19 cellular contexts compared by ENCODE assay signal in the genomic region with DNA sequence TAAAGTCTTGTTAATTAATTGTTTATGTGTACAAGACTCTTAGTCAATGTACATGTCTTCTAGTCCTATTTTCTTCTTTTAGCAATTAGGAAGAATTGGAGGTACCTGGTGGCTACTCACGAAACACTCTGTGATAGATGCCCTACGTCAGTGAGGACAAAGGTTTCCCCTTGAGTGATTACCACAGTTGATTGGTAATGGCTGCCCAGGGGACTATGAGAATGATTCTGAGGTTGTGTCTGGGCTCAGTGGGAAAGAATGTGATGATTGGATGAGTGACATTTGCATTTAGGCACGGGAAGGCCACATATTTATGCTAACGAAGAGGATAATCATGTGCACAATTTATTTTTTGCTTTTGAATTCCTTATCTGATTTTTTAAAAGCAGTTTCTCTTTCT.
DNase-seq lines count a peak whose midpoint lies in the region; ATAC-seq and TF ChIP-seq lines count a peak whose summit lies in the region.
"Had no signal": no experiment of that assay in that cellular context is flagged by ENCODE, and none has a peak within 500 bp of the region (broad histone marks: within the 10 kb centered on the region; RNA-seq: fewer than 3 reads in every experiment).

No MANE protein-coding gene starts in this region.

- H3K4me3 ChIP-seq in A673 (ENCODE audit: low read depth, low read length, poor library complexity, severe bottlenecking) (no peak overlapping the region), neuronal stem cell (ENCODE audit: low read length in 2 of 2) (no peak overlapping the region)
- H3K4me3 ChIP-seq: BLaER1, HAP-1 had no signal

- H3K27me3 Mint-ChIP-seq in brain = no peaks in the 10 kb centered on the region

- no peak overlapping the region for H2BK5ac ChIP-seq in neuronal stem cell (ENCODE audit: low read length)

- POLR2A ChIA-PET in A673 (lab: Charles Lee; ENCODE audit: low non-redundant PET) = no interaction called here

- H3K9me3 ChIP-seq in A673 (ENCODE audit: low read depth, low read length, poor library complexity, severe bottlenecking) (no peaks in the 10 kb centered on the region), neuronal stem cell (replicated peaks in 1 of 2; ENCODE audit: control insufficient read depth in 2 of 2, insufficient read depth in 1 of 2, low read depth in 1 of 2, low read length in 2 of 2) (no peaks in the 10 kb centered on the region)
- H3K9me3 ChIP-seq: BLaER1, HAP-1 had no signal

- no peak overlapping the region for H2BK15ac ChIP-seq in neuronal stem cell (ENCODE audit: low read length)

- no peak overlapping the region for H3K4me2 ChIP-seq in neuronal stem cell (ENCODE audit: insufficient read depth, low read length, poor library complexity, severe bottlenecking)
- H3K4me2 ChIP-seq: BLaER1 had no signal

- H3K23ac ChIP-seq in neuronal stem cell (ENCODE audit: low read depth, low read length, poor library complexity) = no peak overlapping the region

- H3K79me1 ChIP-seq in neuronal stem cell (ENCODE audit: low read depth, low read length) = no peaks in the 10 kb centered on the region

- no peak overlapping the region for H3K4ac ChIP-seq in neuronal stem cell (ENCODE audit: low read length)

- no peak for TF ChIP-seq CTCF in A673 (conservative IDR thresholded peaks at IDR 0.05; ENCODE audit: low read depth, low read length)
- no peak for TF ChIP-seq CTCF in brain (conservative IDR thresholded peaks at IDR 0.05)

- no peak overlapping the region for H4K8ac ChIP-seq in neuronal stem cell (ENCODE audit: low read depth, low read length)

- CTCF ChIA-PET in A673 (lab: Charles Lee) = no interaction called here

- peaks cover 5% of the 10 kb centered on the region for H3K4me1 Mint-ChIP-seq in brain
- H3K4me1 Mint-ChIP-seq: CD4-positive, alpha-beta memory T cell had no signal

- peak overlapping the region in 2 of 5 experiments; percentile 12 to 63 for H3K27ac Mint-ChIP-seq in brain
- H3K27ac Mint-ChIP-seq: CD4-positive, alpha-beta memory T cell had no signal

- WGBS in neuronal stem cell (ENCODE audit: extremely low coverage in 2 of 2, insufficient read length in 2 of 2, insufficient replicate concordance in 1 of 2), 2 donors = no CpG with 5 or more reads among the region's 4 CpGs

- intact Hi-C loops in A673 (cut with micrococcal nuclease; ENCODE audit: unreplicated experiment) = no loop called here

- H3K14ac ChIP-seq in neuronal stem cell (ENCODE audit: low read length) = no peak overlapping the region

- H2AK5ac ChIP-seq in neuronal stem cell (ENCODE audit: low read depth, low read length) = no peak overlapping the region

- H2BK12ac ChIP-seq in neuronal stem cell (ENCODE audit: low read length) = no peak overlapping the region

- H2AFZ ChIP-seq in neuronal stem cell (ENCODE audit: low read length) = no peak overlapping the region

- BruUV-seq in A673 (replicated peaks; lab: Mats Ljungman, UMichigan) = no TSS peak

- H3K9ac ChIP-seq in neuronal stem cell (ENCODE audit: low read depth, low read length, poor library complexity) = no peak overlapping the region
- H3K9ac ChIP-seq: BLaER1 had no signal

- H3K36me3 Mint-ChIP-seq in brain = no peaks in the 10 kb centered on the region
- H3K36me3 Mint-ChIP-seq: CD4-positive, alpha-beta memory T cell had no signal

- no peak for ATAC-seq in HG02623 (IDR thresholded peaks at IDR 0.05; ENCODE audit: unreplicated experiment)

- no peak overlapping the region for H3K18ac ChIP-seq in neuronal stem cell (ENCODE audit: low read length)

- H3K27ac ChIP-seq in A673 (ENCODE audit: low read depth, low read length, poor library complexity, severe bottlenecking) (no peak overlapping the region), neuronal stem cell (replicated peaks; ENCODE audit: low read length) (no peak overlapping the region)
- H3K27ac ChIP-seq: BLaER1 had no signal

- peaks cover 3 to 18% (median 5%) of the 10 kb centered on the region in 5 experiments for H3K9me3 Mint-ChIP-seq in brain

- no peak overlapping the region for H4K91ac ChIP-seq in neuronal stem cell (ENCODE audit: low read depth, low read length, poor library complexity)

- H2BK120ac ChIP-seq in neuronal stem cell (ENCODE audit: low read depth, low read length) = no peak overlapping the region

- DNase-seq in A673 (ENCODE audit: low spot score) = peak; percentile 27
- DNase-seq in M059J (ENCODE audit: low read depth) = peak; percentile 56
- peak; percentile 37 for DNase-seq in neuronal stem cell (ENCODE audit: low spot score)
- no peak for DNase-seq in mesenteric fat pad (ENCODE audit: low spot score)
- DNase-seq in GDM1 (lab: John Stamatoyannopoulos, UW) = no peak
- DNase-seq: CD4-positive, alpha-beta memory T cell; DMS79 treated with DMSO at 0.1 percent for 48 hours; Kasumi-1; NCI-H1092 treated with DMSO at 0.1 percent for 48 hours; NCI-H2081 treated with DMSO at 0.1 percent for 48 hours; NCI-H2227 treated with DMSO at 0.1 percent for 48 hours; NCI-H524; NCI-H82; RPMI8226; SHP77 treated with DMSO at 0.1 percent for 48 hours had no signal

- H3K27me3 ChIP-seq in A673 (replicated peaks; ENCODE audit: insufficient read depth, low read depth, low read length, poor library complexity) (peaks cover 14% of the 10 kb centered on the region), neuronal stem cell (ENCODE audit: control insufficient read depth in 3 of 3, insufficient read depth in 3 of 3, low read depth in 1 of 3, low read length in 3 of 3) (no peaks in the 10 kb centered on the region)
- H3K27me3 ChIP-seq: BLaER1 had no signal

- peak overlapping the region in 3 of 5 experiments; percentile 20 to 54 (median 54) for H3K4me3 Mint-ChIP-seq in brain
- H3K4me3 Mint-ChIP-seq: CD4-positive, alpha-beta memory T cell had no signal

- H3K4me1 ChIP-seq in A673 (ENCODE audit: insufficient read depth, low read length, poor library complexity, severe bottlenecking) (no peaks in the 10 kb centered on the region), neuronal stem cell (ENCODE audit: control insufficient read depth in 2 of 2, insufficient read depth in 1 of 2, low read depth in 1 of 2, low read length in 2 of 2) (peaks cover 0 to 1% of the 10 kb centered on the region in 2 donors)

- no peaks in the 10 kb centered on the region for H3K36me3 ChIP-seq in A673 (ENCODE audit: insufficient read depth, low read length, poor library complexity, severe bottlenecking)
- H3K36me3 ChIP-seq in neuronal stem cell (replicated peaks in 1 of 2; ENCODE audit: control insufficient read depth in 2 of 2, insufficient read depth in 2 of 2, low read length in 2 of 2) = no peaks in the 10 kb centered on the region
- H3K36me3 ChIP-seq: BLaER1, HAP-1 had no signal

Comparison
In these comparisons a context has a peak if more than half of its experiments do, and no peak if none do; other contexts are left out.
1. DNase-seq: peak in A673 (single experiment), M059J (single experiment) and neuronal stem cell (single experiment); none in mesenteric fat pad (single experiment) and GDM1 (single experiment).